15 cellular contexts compared by ENCODE assay signal in the genomic region with DNA sequence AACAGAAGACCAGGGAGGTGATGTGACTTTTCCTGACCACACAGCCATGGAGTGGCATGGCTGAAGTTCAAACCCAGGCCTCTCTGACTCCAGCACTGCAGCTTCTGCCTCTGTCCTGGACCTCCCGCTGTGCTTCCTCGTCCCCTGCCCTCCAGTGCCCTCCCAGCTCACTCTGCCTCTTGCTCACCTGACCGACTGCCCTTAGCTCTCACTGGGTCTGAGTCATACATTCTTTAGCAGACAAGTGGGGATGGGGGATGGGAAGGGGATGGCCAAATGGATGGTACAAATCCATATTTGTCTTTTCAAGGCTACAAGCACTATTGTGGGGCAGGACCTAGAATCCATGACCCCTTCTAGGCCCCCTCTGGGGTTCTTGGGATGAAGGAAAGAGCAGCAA. TPM values are rescaled to one million over a fixed set of nuclear protein-coding genes. Genes with fewer than 3 reads are reported as not detected.
A peak's percentile ranks its signal among the peaks of the same experiment; 100 is the strongest.
DNase-seq lines count a peak whose midpoint lies in the region; ATAC-seq and TF ChIP-seq lines count a peak whose summit lies in the region.
"Had no signal": no experiment of that assay in that cellular context is flagged by ENCODE, and none has a peak within 500 bp of the region (broad histone marks: within the 10 kb centered on the region; RNA-seq: fewer than 3 reads in every experiment).

No MANE protein-coding gene starts in this region.

- H2AFZ ChIP-seq in fibroblast of lung (ENCODE audit: low read length): no peak overlapping the region

- intact Hi-C loops in Panc1 (cut with micrococcal nuclease; ENCODE audit: unreplicated experiment): no loop called here
- intact Hi-C loops in stomach (cut with DNase I; ENCODE audit: low total_unique reads): no loop called here

- TF ChIP-seq CTCF in Panc1 (IDR thresholded peaks at IDR 0.05) (no peak), fibroblast of lung (conservative IDR thresholded peaks at IDR 0.05 in 1 of 2, IDR thresholded peaks at IDR 0.05 in 1 of 2; ENCODE audit: low read depth in 1 of 2, low read length in 2 of 2) (no peak), stomach (IDR thresholded peaks at IDR 0.05) (no peak)

- H3K79me2 ChIP-seq in fibroblast of lung (ENCODE audit: control insufficient read depth, insufficient read depth, low read length): no peaks in the 10 kb centered on the region

- H3K36me3 ChIP-seq in Panc1 (ENCODE audit: control insufficient read depth, insufficient read depth, low read length) (no peaks in the 10 kb centered on the region), fibroblast of lung (ENCODE audit: control insufficient read depth, insufficient read depth, low read length) (no peaks in the 10 kb centered on the region), stomach (peaks cover 0 to 21% (median 7%) of the 10 kb centered on the region in 4 donors)
- H3K36me3 ChIP-seq: BLaER1, neutrophil had no signal

- H3K4me1 ChIP-seq in Panc1 (ENCODE audit: control insufficient read depth, insufficient read depth, low read length): no peaks in the 10 kb centered on the region
- peaks cover 3% of the 10 kb centered on the region for H3K4me1 ChIP-seq in fibroblast of lung (ENCODE audit: control insufficient read depth, extremely low read depth, insufficient read depth, low read length)
- no peaks in the 10 kb centered on the region for H3K4me1 ChIP-seq in stomach

- CTCF ChIA-PET in Panc1 (lab: Charles Lee): no interaction called here

- H3K27ac ChIP-seq in Panc1 (ENCODE audit: low read length): no peak overlapping the region
- no peak overlapping the region for H3K27ac ChIP-seq in fibroblast of lung (ENCODE audit: insufficient read depth, low read length)
- H3K27ac ChIP-seq in stomach: peak overlapping the region in 1 of 5 donors; percentile 23
- H3K27ac ChIP-seq: BLaER1, neutrophil had no signal

- H3K27me3 ChIP-seq in Panc1 (ENCODE audit: control insufficient read depth, insufficient read depth, low read length): no peaks in the 10 kb centered on the region
- H3K27me3 ChIP-seq in fibroblast of lung (ENCODE audit: control insufficient read depth, insufficient read depth, low read length): no peaks in the 10 kb centered on the region
- no peaks in the 10 kb centered on the region for H3K27me3 ChIP-seq in stomach
- H3K27me3 ChIP-seq: BLaER1, neutrophil had no signal

- POLR2A ChIA-PET in Panc1 (lab: Charles Lee): no interaction called here

- H3K9me3 ChIP-seq in Panc1 (ENCODE audit: control insufficient read depth, insufficient read depth, low read depth, low read length) (no peaks in the 10 kb centered on the region), fibroblast of lung (ENCODE audit: control insufficient read depth, insufficient read depth, low read depth, low read length) (no peaks in the 10 kb centered on the region), stomach (no peaks in the 10 kb centered on the region)
- H3K9me3 ChIP-seq: BLaER1, neutrophil had no signal

- H3K4me2 ChIP-seq in fibroblast of lung (ENCODE audit: extremely low read depth, insufficient read depth, low read length): no peak overlapping the region
- H3K4me2 ChIP-seq: BLaER1 had no signal

- TF ChIP-seq POLR2A in stomach (IDR thresholded peaks at IDR 0.05): no peak

- no peak overlapping the region for H3K9ac ChIP-seq in fibroblast of lung (ENCODE audit: insufficient read depth, low read length)
- H3K9ac ChIP-seq: BLaER1 had no signal

- WGBS in stomach, 5 donors: 76 to 81% (median 80%) methylated on average over 3 of the region's 3 CpGs

- DNase-seq in ELR (ENCODE audit: low read depth) (peak; percentile 71), Panc1 (ENCODE audit: low read depth, low spot score) (peak; percentile 52), fibroblast of lung (ENCODE audit: low read depth in 2 of 2) (peak; percentile 14 to 49), mucosa of gallbladder (ENCODE audit: low spot score) (peak; percentile 53), SKM-1 (lab: John Stamatoyannopoulos, UW; ENCODE audit: unreplicated experiment) (no peak), stomach (no peak)
- DNase-seq in stimulated activated naive CD8-positive, alpha-beta T cell treated with anti-CD3 and anti-CD28 coated beads, Interleukin-15, Interleukin-2, amounts not matched to agents 100 U/mL and 50 U/mL, for 24 hours: no peak
- no peak for DNase-seq in stimulated activated CD4-positive, alpha-beta T cell treated with anti-CD3 and anti-CD28 coated beads, Interleukin-2, amount 100 ng/mL, for 48 hours
- DNase-seq: activated CD8-positive, alpha-beta memory T cell treated with anti-CD3 and anti-CD28 coated beads for 24 hours; activated naive CD4-positive, alpha-beta T cell treated with Interleukin-2 at 50 U/mL for 16 hours; NCI-H1694 treated with DMSO at 0.1 percent for 48 hours; T-helper 17 cell had no signal

- TF ChIP-seq EP300 in stomach (IDR thresholded peaks at IDR 0.05): no peak

- ATAC-seq in Panc1: no peak
- ATAC-seq in stimulated activated naive CD8-positive, alpha-beta T cell treated with anti-CD3 and anti-CD28 coated beads, Interleukin-15, Interleukin-2, amounts not matched to agents 100 U/mL and 50 U/mL, for 24 hours: no peak
- ATAC-seq: left lobe of liver, T-helper 17 cell had no signal

- BruUV-seq in Panc1 (replicated peaks; lab: Mats Ljungman, UMichigan): no TSS peak

- no peak overlapping the region for H3K4me3 ChIP-seq in Panc1 (ENCODE audit: low read depth in 2 of 2, low read length in 2 of 2)
- H3K4me3 ChIP-seq in fibroblast of lung (replicated peaks in 1 of 4; ENCODE audit: control extremely low read depth in 1 of 4, insufficient read depth in 1 of 4, low read depth in 3 of 4, low read length in 4 of 4): no peak overlapping the region
- H3K4me3 ChIP-seq in stomach: no peak overlapping the region
- H3K4me3 ChIP-seq: BLaER1 had no signal

- in situ Hi-C loops in Panc1 (cut with HindIII; ENCODE audit: low pct_unique_long_range_greater_than_20kb, low sequenced_read_pairs): no loop called here

- no peaks in the 10 kb centered on the region for H4K20me1 ChIP-seq in fibroblast of lung (ENCODE audit: control insufficient read depth, extremely low read depth, insufficient read depth, low read length)
- H4K20me1 ChIP-seq: BLaER1 had no signal

RNA-seq across cellular contexts. Expression of gene PITPNM3, which starts 33.0 kb away (rescaled TPM):
- 0.44 TPM for total RNA-seq in Panc1 (2021; ENCODE audit: unreplicated experiment)
- polyA plus RNA-seq in Panc1 (2012; ENCODE audit: insufficient read length): 0.17 TPM
- total RNA-seq in fibroblast of lung: 0.77 and 0.99 TPM in 2 replicates
- polyA plus RNA-seq in fibroblast of lung: 0.38 and 1.1 TPM in 2 replicates
- polyA plus RNA-seq in fibroblast of lung (2012): 0.37 and 1.4 TPM in 2 replicates
- polyA minus RNA-seq in fibroblast of lung (ENCODE audit: low replicate concordance): 2.5 and 3.4 TPM in 2 replicates
- 15.2 TPM for total RNA-seq in mucosa of gallbladder
- 10 to 100 TPM in 3 of 5 donors, 1 to 10 TPM in 2; 4.3 to 19.3 (median 13.4) TPM for total RNA-seq in stomach
- polyA plus RNA-seq in stomach: 1 to 10 TPM; 1.1 to 4.9 (median 2.4) TPM

Comparison
In these comparisons a context has a peak if more than half of its experiments do, and no peak if none do; other contexts are left out.
1. DNase-seq: peak in ELR (single experiment), Panc1 (single experiment), fibroblast of lung (2 of 2) and mucosa of gallbladder (single experiment); none in stimulated activated naive CD8-positive, alpha-beta T cell treated with anti-CD3 and anti-CD28 coated beads, Interleukin-15, Interleukin-2, amounts not matched to agents 100 U/mL and 50 U/mL, for 24 hours (single experiment), SKM-1 (single experiment), stomach (single experiment) and stimulated activated CD4-positive, alpha-beta T cell treated with anti-CD3 and anti-CD28 coated beads, Interleukin-2, amount 100 ng/mL, for 48 hours (0 of 2).